18 cellular contexts compared by ENCODE assay signal in genomic region chr14:95218472-95219193, GRCh38.
"Had no signal": no experiment of that assay in that cellular context is flagged by ENCODE, and none has a peak within 500 bp of the region (broad histone marks: within the 10 kb centered on the region; RNA-seq: fewer than 3 reads in every experiment).

No MANE protein-coding gene starts in this region.

- DNase-seq: activated CD4-positive, alpha-beta memory T cell treated with anti-CD3 and anti-CD28 coated beads for 36 hours; activated CD4-positive, alpha-beta T cell treated with anti-CD3 and anti-CD28 coated beads for 1 hour; activated CD8-positive, alpha-beta memory T cell treated with anti-CD3 and anti-CD28 coated beads, Interleukin-2, amount 10 ng/mL, durations not matched to agents 7 days and 5 days; activated naive CD4-positive, alpha-beta T cell treated with anti-CD3 and anti-CD28 coated beads, Interleukin-2, amount 50 U/mL, for 16 hours; activated T-cell treated with anti-CD3 and anti-CD28 coated beads, Interleukin-2, amount 50 U/mL, for 1 hour; islet precursor cell; mammary epithelial cell; mucosa of descending colon; naive thymus-derived CD8-positive, alpha-beta T cell; nucleus accumbens; stimulated activated CD4-positive, alpha-beta T cell treated with anti-CD3 and anti-CD28 coated beads, Interleukin-4, amount 100 ng/mL, for 4 hours; stimulated activated naive CD8-positive, alpha-beta T cell treated with anti-CD3 and anti-CD28 coated beads, Interleukin-15, Interleukin-2, amounts not matched to agents 100 U/mL and 50 U/mL, for 24 hours; T-helper 1 cell; T1000 had no signal

- H3K27me3 ChIP-seq: gastroesophageal sphincter, right atrium auricular region had no signal

- H3K27ac ChIP-seq: gastroesophageal sphincter, right atrium auricular region had no signal

- H3K4me3 ChIP-seq: gastroesophageal sphincter, mucosa of descending colon, right atrium auricular region, smooth muscle cell had no signal

- H3K36me3 ChIP-seq: right atrium auricular region had no signal

- H3K4me2 ChIP-seq: smooth muscle cell had no signal

- H3K9me3 ChIP-seq: gastroesophageal sphincter, mucosa of descending colon, right atrium auricular region had no signal

- H3K4me1 ChIP-seq: right atrium auricular region had no signal

- ATAC-seq: activated CD8-positive, alpha-beta memory T cell treated with anti-CD3 and anti-CD28 coated beads, Interleukin-2, amount 10 ng/mL, durations not matched to agents 7 days and 5 days; gastroesophageal sphincter; left lobe of liver; mucosa of descending colon; naive thymus-derived CD8-positive, alpha-beta T cell; stimulated activated naive CD8-positive, alpha-beta T cell treated with anti-CD3 and anti-CD28 coated beads, Interleukin-15, Interleukin-2, amounts not matched to agents 100 U/mL and 50 U/mL, for 24 hours had no signal
